ENCODE assay signal across 19 cellular contexts in the genomic region with DNA sequence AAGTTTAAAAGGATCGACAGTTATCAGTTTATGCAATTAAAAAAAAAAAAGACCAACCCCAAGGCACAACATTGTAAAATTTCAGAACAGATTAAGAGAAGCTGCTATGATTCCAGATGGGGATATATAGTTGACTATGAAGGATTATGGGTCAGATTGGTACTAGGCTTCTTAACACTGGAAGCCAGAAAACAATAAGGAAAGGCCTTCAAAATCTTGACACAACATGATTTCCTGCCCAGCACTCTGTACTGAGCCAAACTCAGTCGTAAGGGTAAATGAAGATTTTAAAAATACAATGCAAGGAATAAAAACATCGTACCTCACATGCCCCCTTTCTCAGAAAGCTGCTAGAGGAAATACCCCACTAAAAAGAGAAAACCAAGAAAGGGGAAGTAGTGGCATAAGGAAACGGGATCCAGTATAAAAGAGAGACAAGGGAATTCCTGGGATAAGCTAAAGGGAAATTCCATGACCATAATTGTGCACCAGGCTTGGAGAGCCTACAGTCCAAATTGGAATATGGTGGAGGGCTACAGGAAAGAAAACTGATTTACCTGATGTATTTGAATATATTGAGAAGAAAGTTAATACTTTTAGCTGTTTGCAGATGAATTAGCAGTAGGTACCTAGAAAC. TPM values are rescaled to one million over a fixed set of nuclear protein-coding genes. Genes with fewer than 3 reads are reported as not detected.
DNase-seq lines count a peak whose midpoint lies in the region; ATAC-seq, FAIRE-seq and TF ChIP-seq lines count a peak whose summit lies in the region.
"Had no signal": no experiment of that assay in that cellular context is flagged by ENCODE, and none has a peak within 500 bp of the region (broad histone marks: within the 10 kb centered on the region; RNA-seq: fewer than 3 reads in every experiment).

No MANE protein-coding gene starts in this region.

- H3K4me2 ChIP-seq in BLaER1, result peak overlapping the region; percentile 25; the same call in 1 of the 2 replicates

- H3K9ac ChIP-seq in BLaER1, result no peak overlapping the region

- ATAC-seq in T-helper 17 cell, result no peak
- ATAC-seq in mucosa of descending colon, result peak; percentile 25
- ATAC-seq in body of pancreas, result no peak
- ATAC-seq in HG03354 (IDR thresholded peaks at IDR 0.05; ENCODE audit: poor library complexity, severe bottlenecking, unreplicated experiment), result no peak
- ATAC-seq in GM18867 (IDR thresholded peaks at IDR 0.05; ENCODE audit: unreplicated experiment), result no peak

- no peaks in the 10 kb centered on the region for H3K9me3 ChIP-seq in BLaER1
- H3K9me3 ChIP-seq in T-helper 17 cell (ENCODE audit: control insufficient read depth, low read length, poor library complexity, severe bottlenecking), result no peaks in the 10 kb centered on the region
- H3K9me3 ChIP-seq in mucosa of descending colon, result no peaks in the 10 kb centered on the region
- no peaks in the 10 kb centered on the region for H3K9me3 ChIP-seq in tibial artery
- H3K9me3 ChIP-seq in body of pancreas, result no peaks in the 10 kb centered on the region
- H3K9me3 ChIP-seq: thyroid gland had no signal

- H3K27me3 Mint-ChIP-seq in T-helper 17 cell, result no peaks in the 10 kb centered on the region

- H3K27me3 ChIP-seq in BLaER1, result no peaks in the 10 kb centered on the region
- H3K27me3 ChIP-seq in tibial artery, result no peaks in the 10 kb centered on the region
- no peaks in the 10 kb centered on the region for H3K27me3 ChIP-seq in body of pancreas
- H3K27me3 ChIP-seq: thyroid gland had no signal

- H3K36me3 ChIP-seq in BLaER1 (peaks cover 17% of the 10 kb centered on the region), mucosa of descending colon (ENCODE audit: low read depth) (no peaks in the 10 kb centered on the region), tibial artery (peaks cover 0 to 5% (median 2%) of the 10 kb centered on the region in 3 donors), body of pancreas (replicated peaks in 1 of 2; ENCODE audit: insufficient read depth in 1 of 2, low read depth in 2 of 2) (no peaks in the 10 kb centered on the region)
- H3K36me3 ChIP-seq: thyroid gland had no signal

- no peak for TF ChIP-seq POLR2A in body of pancreas (IDR thresholded peaks at IDR 0.05)

- intact Hi-C loops in mucosa of descending colon (cut with DNase I, micrococcal nuclease), result no loop called here
- intact Hi-C loops in tibial artery (cut with DNase I; ENCODE audit: low total_unique reads), result no loop called here
- intact Hi-C loops in body of pancreas (cut with DNase I), result no loop called here

- no peak overlapping the region for H3K4me3 Mint-ChIP-seq in T-helper 17 cell

- peaks cover 53% of the 10 kb centered on the region for H3K4me1 Mint-ChIP-seq in T-helper 17 cell

- H3K4me3 ChIP-seq in BLaER1, result no peak overlapping the region
- no peak overlapping the region for H3K4me3 ChIP-seq in mucosa of descending colon
- H3K4me3 ChIP-seq in tibial artery, result no peak overlapping the region
- no peak overlapping the region for H3K4me3 ChIP-seq in body of pancreas
- H3K4me3 ChIP-seq: thyroid gland had no signal

- H4K20me1 ChIP-seq in BLaER1, result peaks cover 99% of the 10 kb centered on the region

- FAIRE-seq in GM19239 (lab: Jason Lieb, UNC), result peak; percentile 37
- FAIRE-seq: GM18507, H1 had no signal

- TF ChIP-seq CTCF in mucosa of descending colon (IDR thresholded peaks at IDR 0.05) (no peak), tibial artery (IDR thresholded peaks at IDR 0.05) (no peak), body of pancreas (IDR thresholded peaks at IDR 0.05) (no peak)

- H3K4me1 ChIP-seq in BLaER1 (peaks cover 19% of the 10 kb centered on the region), mucosa of descending colon (ENCODE audit: low read depth) (peaks cover 15% of the 10 kb centered on the region), tibial artery (peaks cover 0 to 73% (median 18%) of the 10 kb centered on the region in 4 donors), body of pancreas (peaks cover 66% of the 10 kb centered on the region)

- no peak overlapping the region for H3K27ac ChIP-seq in BLaER1
- H3K27ac ChIP-seq in tibial artery, result no peak overlapping the region
- no peak overlapping the region for H3K27ac ChIP-seq in body of pancreas
- H3K27ac ChIP-seq: thyroid gland had no signal

- H3K27ac Mint-ChIP-seq in T-helper 17 cell, result peak overlapping the region; percentile 63

- no peak for DNase-seq in GM19239 (ENCODE audit: insufficient read length, low spot score)
- no peak for DNase-seq in T-helper 17 cell
- DNase-seq in mucosa of descending colon, result no peak
- no peak for DNase-seq in tibial artery
- DNase-seq in body of pancreas, result no peak
- DNase-seq: activated CD4-positive, alpha-beta T cell treated with anti-CD3 and anti-CD28 coated beads for 4 hours; activated effector memory CD4-positive, alpha-beta T cell treated with Interleukin-2 at 50 U/mL for 16 hours; cerebellar nuclear complex; effector memory CD4-positive, alpha-beta T cell; midbrain; NCI-H748 treated with DMSO at 0.1 percent for 48 hours; occipital lobe; stimulated activated CD4-positive, alpha-beta T cell treated with anti-CD3 and anti-CD28 coated beads, Interleukin-15, amount 100 ng/mL, for 24 hours; thyroid gland had no signal

- peaks cover 3% of the 10 kb centered on the region for H3K36me3 Mint-ChIP-seq in T-helper 17 cell (ENCODE audit: low read depth)

- 61% methylated on average over 4 of the region's 4 CpGs for WGBS in body of pancreas, 2 donors

RNA-seq across cellular contexts. Expression of gene PIAS1, which starts 27.9 kb away (rescaled TPM):
- 10 to 100 TPM; 76.7 to 81.9 TPM for total RNA-seq in T-helper 17 cell
- 10 to 100 TPM; 35.4 to 59.3 (median 37.7) TPM for total RNA-seq in mucosa of descending colon
- total RNA-seq in body of pancreas, result 10 to 100 TPM; 24.1 to 63.3 TPM
